ENCODE assay signal across 32 cellular contexts in the genomic region with DNA sequence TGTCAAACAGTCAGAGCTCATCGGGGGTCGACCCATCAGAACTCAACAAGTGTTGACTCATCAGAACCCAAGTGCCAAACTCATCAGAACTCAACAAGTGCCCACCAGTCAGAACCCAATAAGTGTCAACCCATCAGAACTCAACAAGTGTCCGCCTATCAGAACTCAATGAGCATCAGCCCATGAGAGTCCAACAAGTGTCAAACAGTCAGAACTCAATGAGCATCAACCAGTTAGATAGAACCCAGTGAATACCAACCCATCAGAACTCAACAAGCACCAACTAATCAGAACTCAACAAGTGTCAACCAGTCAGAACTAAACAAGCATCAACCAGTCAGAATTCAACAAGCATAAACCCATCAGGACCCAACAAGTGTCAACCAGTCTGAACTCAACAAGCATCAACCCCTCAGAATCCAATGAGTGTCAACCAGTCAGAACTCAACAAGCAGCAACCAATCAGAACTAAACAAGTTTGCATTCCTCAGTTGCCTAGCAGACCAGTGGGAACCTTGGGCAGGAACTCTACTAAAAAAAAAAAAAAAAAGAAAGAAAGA.
"Had no signal": no experiment of that assay in that cellular context is flagged by ENCODE, and none has a peak within 500 bp of the region (broad histone marks: within the 10 kb centered on the region; RNA-seq: fewer than 3 reads in every experiment).

No MANE protein-coding gene starts in this region.

- H3K4me1 Mint-ChIP-seq: natural killer cell, neural progenitor cell had no signal

- H3K27me3 Mint-ChIP-seq: naive B cell; stimulated activated naive B cell treated with anti-CD40 and anti-IgM and Interleukin-4, amounts not matched to agents 10 μg/mL and 1 μg/mL and 100 μg/mL, for 72 hours had no signal

- DNase-seq: hippocampal formation; kidney glomerular epithelial cell; left cardiac atrium; lower lobe of right lung; mesendoderm; naive B cell; natural killer cell; nephron progenitor cell; occipital lobe; pancreas; posterior cingulate gyrus; retina; right cardiac atrium; stimulated activated CD4-positive, alpha-beta T cell treated with anti-CD3 and anti-CD28 coated beads, Interleukin-12 subunit alpha, Interleukin-12 subunit beta, amount 100 ng/mL, for 4 hours; stimulated activated CD4-positive, alpha-beta T cell treated with anti-CD3 and anti-CD28 coated beads, Interleukin-15, amount 100 ng/mL, for 24 hours; stimulated activated CD4-positive, alpha-beta T cell treated with anti-CD3 and anti-CD28 coated beads, Interleukin-2, amount 100 ng/mL, for 24 hours; stimulated activated CD4-positive, alpha-beta T cell treated with anti-CD3 and anti-CD28 coated beads, Interleukin-4, amount 100 ng/mL, for 1 hour; stimulated activated naive B cell treated with anti-CD40 and anti-IgM and Interleukin-4, amounts not matched to agents 10 μg/mL and 1 μg/mL and 100 μg/mL, for 72 hours; stimulated activated naive CD8-positive, alpha-beta T cell treated with anti-CD3 and anti-CD28 coated beads, Interleukin-15, Interleukin-2, amounts not matched to agents 100 U/mL and 50 U/mL, for 24 hours; stomach; testis; thyroid gland; transverse colon; upper lobe of left lung had no signal

- H3K4me3 ChIP-seq: lower lobe of right lung, neural progenitor cell, pancreas, prostate gland, skin epidermis, stomach, testis, thyroid gland, transverse colon, upper lobe of left lung, vagina had no signal

- FAIRE-seq: pancreas had no signal

- H3K4me1 ChIP-seq: lower lobe of right lung, neural progenitor cell, pancreas, prostate gland, stomach, testis, thyroid gland, transverse colon, upper lobe of left lung, vagina had no signal

- H3K36me3 ChIP-seq: lower lobe of right lung, neural progenitor cell, neutrophil, pancreas, prostate gland, stomach, thyroid gland, transverse colon, upper lobe of left lung, vagina had no signal

- H3K27ac ChIP-seq: lower lobe of right lung, neural progenitor cell, neutrophil, pancreas, prostate gland, skin epidermis, stomach, testis, thyroid gland, transverse colon, upper lobe of left lung, vagina had no signal

- H3K27me3 ChIP-seq: neural progenitor cell, neutrophil, pancreas, stomach, testis, thyroid gland, transverse colon, upper lobe of left lung, vagina had no signal

- H3K9me3 ChIP-seq: lower lobe of right lung, neutrophil, pancreas, prostate gland, stomach, testis, thyroid gland, transverse colon, upper lobe of left lung, vagina had no signal

- H3K4me3 Mint-ChIP-seq: mesothelial cell of epicardium; naive B cell; natural killer cell; nephron progenitor cell; neural progenitor cell; stimulated activated naive B cell treated with anti-CD40 and anti-IgM and Interleukin-4, amounts not matched to agents 10 μg/mL and 1 μg/mL and 100 μg/mL, for 72 hours had no signal

- ATAC-seq: left lobe of liver; lower lobe of right lung; natural killer cell; pancreas; sciatic nerve; stimulated activated naive B cell treated with anti-CD40 and anti-IgM and Interleukin-4, amounts not matched to agents 10 μg/mL and 1 μg/mL and 100 μg/mL, for 72 hours; stimulated activated naive CD8-positive, alpha-beta T cell treated with anti-CD3 and anti-CD28 coated beads, Interleukin-15, Interleukin-2, amounts not matched to agents 100 U/mL and 50 U/mL, for 24 hours had no signal

- H3K27ac Mint-ChIP-seq: naive B cell; natural killer cell; nephron progenitor cell; neural progenitor cell; stimulated activated naive B cell treated with anti-CD40 and anti-IgM and Interleukin-4, amounts not matched to agents 10 μg/mL and 1 μg/mL and 100 μg/mL, for 72 hours had no signal

- H3K36me3 Mint-ChIP-seq: natural killer cell had no signal
